Comparison of ENCODE assay signal across 9 cellular contexts in the genomic region with DNA sequence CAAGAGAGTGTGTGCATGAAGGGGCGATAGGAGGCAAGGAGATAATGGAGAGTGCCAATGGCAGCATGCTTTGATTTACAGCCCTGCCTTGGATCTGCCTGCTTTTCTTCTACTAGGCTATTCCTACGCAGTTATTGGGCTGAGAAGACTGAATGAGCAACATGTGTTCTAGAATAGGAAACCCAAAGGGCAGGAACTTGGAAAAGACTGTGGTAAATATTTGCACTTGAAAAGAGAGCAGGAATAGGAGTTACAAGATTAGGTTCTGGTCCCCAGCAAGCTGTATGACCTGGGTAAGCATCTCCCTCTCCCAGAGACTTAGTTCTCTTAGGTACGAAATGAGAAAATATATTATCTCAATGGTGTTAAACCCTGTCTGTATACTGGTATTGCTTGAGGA.
"Had no signal": no experiment of that assay in that cellular context is flagged by ENCODE, and none has a peak within 500 bp of the region (broad histone marks: within the 10 kb centered on the region; RNA-seq: fewer than 3 reads in every experiment).

No MANE protein-coding gene starts in this region.

- H3K9ac ChIP-seq: KMS-11 had no signal

- FAIRE-seq: H1, H54, HepG2 had no signal

- H3K27ac ChIP-seq: HL-60, KMS-11 had no signal

- H3K4me3 ChIP-seq: GM23338 had no signal

- DNase-seq: H9, HCEC 1CT, KBM-7 had no signal

- ATAC-seq: GM23338, HepG2 had no signal

- H3K4me2 ChIP-seq: GM23338, KMS-11 had no signal
